In the genomic region with DNA sequence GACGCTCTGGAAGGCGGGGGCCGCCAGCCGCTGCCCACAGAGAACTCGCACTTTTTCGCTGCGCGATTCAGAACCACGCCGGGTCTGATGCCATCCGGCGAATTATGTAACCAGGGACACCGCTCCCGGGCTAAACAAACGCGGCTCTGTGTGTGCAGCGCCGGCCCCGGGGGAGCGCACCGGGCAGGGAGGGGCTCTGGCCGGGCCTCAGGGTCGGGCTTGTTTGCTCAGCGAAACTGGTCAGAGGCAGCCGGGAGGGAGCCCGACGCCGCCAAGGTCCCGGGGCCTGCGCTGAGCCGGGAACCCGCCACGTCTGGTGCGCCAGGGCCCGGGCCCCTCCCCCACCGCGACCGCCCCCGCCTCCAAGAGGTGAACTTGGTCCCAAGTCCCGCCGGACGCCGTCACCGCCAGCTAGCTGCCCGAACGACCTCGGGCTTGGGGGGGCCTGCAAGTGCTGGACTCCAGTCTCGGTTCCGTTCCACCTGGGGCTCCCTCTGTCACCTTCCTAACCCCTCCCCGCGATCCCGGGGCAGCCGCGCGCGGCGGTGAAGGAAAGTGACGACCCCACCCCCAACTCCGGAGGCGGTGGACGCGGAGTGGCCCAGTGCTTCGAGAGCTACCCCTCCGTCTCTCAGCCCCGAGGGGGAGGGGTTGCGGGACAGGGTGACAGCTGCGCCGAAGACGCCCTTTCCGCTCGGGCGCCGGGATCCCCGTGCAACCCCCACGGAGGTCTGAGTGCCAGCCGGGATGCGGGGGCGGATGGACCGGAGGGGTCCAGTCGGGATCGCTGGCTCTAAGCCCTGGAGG, we compare ENCODE assay signal across 8 cellular contexts. TPM values are rescaled to one million over a fixed set of nuclear protein-coding genes. Genes with fewer than 3 reads are reported as not detected.
DNase-seq lines count a peak whose midpoint lies in the region; ATAC-seq lines count a peak whose summit lies in the region.

No MANE protein-coding gene starts in this region.

- no peaks in the 10 kb centered on the region for H3K27me3 ChIP-seq in ACC112 (ENCODE audit: insufficient read depth, low read length)

- H3K27ac ChIP-seq in ACC112 (ENCODE audit: low read depth, low read length) = peak overlapping the region; percentile 81

- peak; percentile 81 for DNase-seq in RPMI8226
- peak; percentile 72 for DNase-seq in activated naive CD4-positive, alpha-beta T cell treated with anti-CD3 and anti-CD28 coated beads, Interleukin-2, amount 50 U/mL, for 16 hours
- peak; percentile 91 for DNase-seq in globus pallidus (ENCODE audit: low spot score)
- peak; percentile 29 to 91 (median 82) for DNase-seq in nucleus accumbens (lab: John Stamatoyannopoulos, UW)
- peak; percentile 81 for DNase-seq in ureter (ENCODE audit: low spot score)

- H3K36me3 ChIP-seq in ACC112 (ENCODE audit: insufficient read depth, low read length) = no peaks in the 10 kb centered on the region

- peaks cover 37% of the 10 kb centered on the region for H3K4me1 ChIP-seq in ACC112 (ENCODE audit: control insufficient read depth, insufficient read depth, low read length, unreplicated experiment)

- peak; percentile 24 for ATAC-seq in GM18868 (IDR thresholded peaks at IDR 0.05; ENCODE audit: unreplicated experiment)
- peak; percentile 20 for ATAC-seq in HG03108 (IDR thresholded peaks at IDR 0.05; ENCODE audit: unreplicated experiment)

- no peak overlapping the region for H2AFZ ChIP-seq in ACC112 (ENCODE audit: low read length, unreplicated experiment)

- peak overlapping the region; percentile 95 for H3K4me3 ChIP-seq in ACC112 (ENCODE audit: low read depth, low read length)

- peaks cover 57% of the 10 kb centered on the region for H3K79me2 ChIP-seq in ACC112 (ENCODE audit: control insufficient read depth, insufficient read depth, low read length, unreplicated experiment)

RNA-seq across cellular contexts. Expression of gene CTDSP2, which starts 0.8 kb away (rescaled TPM):
- 130 TPM for total RNA-seq in ureter

RNA-seq across cellular contexts. Expression of gene AVIL, which starts 27.1 kb away (rescaled TPM):
- 5.2 TPM for total RNA-seq in ureter

Comparison
In these comparisons a context has a peak if more than half of its experiments do, and no peak if none do; other contexts are left out.
1. Peak in every context shown above with its lines: DNase-seq, ATAC-seq, H3K4me3 ChIP-seq and H3K27ac ChIP-seq.